1 cellular context compared by ENCODE assay signal in genomic region chr1:156684227-156684782, GRCh38.
TF ChIP-seq lines count a peak whose summit lies in the region.

No MANE protein-coding gene starts in this region.

TF ChIP-seq in HEK293, 187 proteins besides CTCF, POLR2A, EP300 and RAD21 (continued from another document):
- TF ChIP-seq ZNF18 (tag by site-specific recombination; IDR thresholded peaks at IDR 0.05) = no peak
- no peak for TF ChIP-seq OVOL3 (tag by site-specific recombination; IDR thresholded peaks at IDR 0.05)
- TF ChIP-seq ZNF548 (tag by site-specific recombination; IDR thresholded peaks at IDR 0.05) = no peak
- no peak for TF ChIP-seq MYNN (tag by site-specific recombination; IDR thresholded peaks at IDR 0.05; ENCODE audit: borderline replicate concordance)
- no peak for TF ChIP-seq ZNF211 (tag by site-specific recombination; IDR thresholded peaks at IDR 0.05; ENCODE audit: low read depth)
- no peak for TF ChIP-seq ZNF391 (tag by site-specific recombination; IDR thresholded peaks at IDR 0.05; ENCODE audit: borderline replicate concordance, low read depth)
- no peak for TF ChIP-seq AEBP2 (tag by site-specific recombination; IDR thresholded peaks at IDR 0.05; ENCODE audit: borderline replicate concordance)
- TF ChIP-seq ZNF366 (tag by site-specific recombination; conservative IDR thresholded peaks at IDR 0.05) = no peak
- no peak for TF ChIP-seq ZNF10 (tag by site-specific recombination; IDR thresholded peaks at IDR 0.05)
- no peak for TF ChIP-seq ZBTB21 (tag by site-specific recombination; IDR thresholded peaks at IDR 0.05)
- no peak for TF ChIP-seq REPIN1 (tag by site-specific recombination; IDR thresholded peaks at IDR 0.05; ENCODE audit: low read depth)
- TF ChIP-seq ZIC2 (tag by site-specific recombination; IDR thresholded peaks at IDR 0.05) = no peak
- TF ChIP-seq ZFP3 (tag by site-specific recombination; IDR thresholded peaks at IDR 0.05; ENCODE audit: low read depth) = no peak
- no peak for TF ChIP-seq OSR2 (tag by site-specific recombination; IDR thresholded peaks at IDR 0.05)
- no peak for TF ChIP-seq ZNF221 (tag by site-specific recombination; IDR thresholded peaks at IDR 0.05; ENCODE audit: borderline replicate concordance)
